In the genomic region with DNA sequence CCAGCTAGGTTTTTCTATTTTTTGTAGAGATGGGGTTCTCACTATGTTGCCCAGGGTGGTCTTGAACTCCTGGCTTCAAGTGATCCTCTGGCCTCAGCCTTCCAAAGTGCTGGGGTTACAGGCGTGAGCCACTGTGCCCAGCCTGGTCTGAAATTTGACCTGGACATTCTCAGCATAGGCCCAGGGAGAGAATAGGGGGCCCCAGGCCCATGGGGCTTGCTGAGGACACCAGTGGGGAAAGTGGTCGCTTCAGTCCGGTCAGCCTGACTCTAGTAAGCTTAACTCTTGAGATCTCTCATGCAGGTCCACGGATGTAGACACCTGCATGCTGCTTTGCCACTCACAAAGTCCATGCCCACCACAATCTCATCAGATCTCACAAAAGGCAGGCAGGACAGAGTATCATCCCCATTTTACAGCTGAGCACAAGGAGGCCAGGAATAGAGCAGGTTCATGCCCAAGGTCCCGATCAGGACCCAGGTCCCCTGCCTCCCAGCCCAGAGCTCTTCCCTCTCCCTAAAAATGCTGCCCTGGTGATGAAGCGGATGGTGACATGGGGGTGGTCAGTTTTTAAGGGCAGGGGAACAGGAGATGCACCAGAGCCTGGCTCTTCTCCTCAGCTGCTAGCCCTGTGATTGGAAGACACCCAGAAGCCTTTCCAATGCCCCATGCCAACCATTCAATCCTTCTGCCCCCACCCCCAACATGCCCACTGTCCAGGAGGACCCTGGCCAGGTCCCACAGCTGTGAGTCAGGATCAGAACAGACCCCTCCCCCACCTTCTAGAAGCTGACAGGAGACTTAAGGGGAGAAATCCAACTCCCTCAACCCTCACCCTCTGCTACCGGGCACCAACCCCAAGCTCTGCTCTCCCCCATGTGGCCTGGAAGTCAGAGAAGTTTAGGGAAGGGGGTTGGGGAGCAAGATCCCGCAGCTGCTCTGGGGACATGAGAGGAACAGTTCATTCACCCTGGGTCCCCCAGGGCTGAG, we compare ENCODE assay signal across 8 cellular contexts. TPM values are rescaled to one million over a fixed set of nuclear protein-coding genes. Genes with fewer than 3 reads are reported as not detected.
DNase-seq lines count a peak whose midpoint lies in the region; TF ChIP-seq lines count a peak whose summit lies in the region.

No MANE protein-coding gene starts in this region.

- H3K27ac ChIP-seq in RWPE1: peak overlapping the region; percentile 82

- CTCF ChIA-PET in RWPE1 (lab: Yijun Ruan, JAX): no interaction called here

- TF ChIP-seq CTCF in RWPE1 (conservative IDR thresholded peaks at IDR 0.05; ENCODE audit: low read depth): no peak

- DNase-seq in EL (peak; percentile 36), RWPE1 (ENCODE audit: low spot score) (no peak), fibroblast of gingiva (ENCODE audit: low read depth) (peak; percentile 40), posterior vena cava (ENCODE audit: low spot score) (peak; percentile 67), T-helper 9 cell (no peak), mucosa of gallbladder (ENCODE audit: low spot score) (no peak)
- no peak for DNase-seq in stimulated activated CD4-positive, alpha-beta T cell treated with anti-CD3 and anti-CD28 coated beads, Interleukin-15, amount 100 ng/mL, for 24 hours
- no peak for DNase-seq in stimulated activated CD4-positive, alpha-beta T cell treated with anti-CD3 and anti-CD28 coated beads, Interleukin-2, amount 100 ng/mL, for 24 hours

- intact Hi-C loops in posterior vena cava (cut with DNase I): no loop called here

- POLR2A ChIA-PET in RWPE1 (lab: Yijun Ruan, JAX; ENCODE audit: low non-redundant PET): no interaction called here

RNA-seq across cellular contexts. Expression of a gene that starts 1.8 kb away (rescaled TPM):
- 10 to 100 TPM; 55.6 to 80.7 TPM for total RNA-seq in posterior vena cava
- total RNA-seq in mucosa of gallbladder: 11.2 TPM

RNA-seq across cellular contexts. Expression of a gene that starts 9.0 kb away (rescaled TPM):
- total RNA-seq in posterior vena cava (10 to 100 TPM; 45.6 to 61.4 TPM), mucosa of gallbladder (17.7 TPM)

RNA-seq across cellular contexts. Expression of a gene that starts 13.7 kb away (rescaled TPM):
- 10 to 100 TPM; 42.7 to 48.6 TPM for total RNA-seq in posterior vena cava
- 39.0 TPM for total RNA-seq in mucosa of gallbladder

RNA-seq across cellular contexts. Expression of a gene that starts 43.0 kb away (rescaled TPM):
- under 1 TPM; 0.28 to 0.29 TPM for total RNA-seq in posterior vena cava
- total RNA-seq in mucosa of gallbladder: 0.09 TPM

RNA-seq across cellular contexts. Expression of a gene that starts 56.7 kb away (rescaled TPM):
- 10 to 100 TPM; 28.9 to 31.2 TPM for total RNA-seq in posterior vena cava
- total RNA-seq in mucosa of gallbladder: 25.8 TPM

Comparison
In these comparisons a context has a peak if more than half of its experiments do, and no peak if none do; other contexts are left out.
1. DNase-seq: peak in EL (single experiment), fibroblast of gingiva (single experiment) and posterior vena cava (single experiment); none in RWPE1 (single experiment), stimulated activated CD4-positive, alpha-beta T cell treated with anti-CD3 and anti-CD28 coated beads, Interleukin-15, amount 100 ng/mL, for 24 hours (single experiment), T-helper 9 cell (single experiment), mucosa of gallbladder (single experiment) and stimulated activated CD4-positive, alpha-beta T cell treated with anti-CD3 and anti-CD28 coated beads, Interleukin-2, amount 100 ng/mL, for 24 hours (0 of 2).